ENCODE assay signal across 8 cellular contexts in genomic region chr9:113993838-113994540, GRCh38.
DNase-seq lines count a peak whose midpoint lies in the region; ATAC-seq and TF ChIP-seq lines count a peak whose summit lies in the region.

No MANE protein-coding gene starts in this region.

- no peaks in the 10 kb centered on the region for H3K27me3 ChIP-seq in suprapubic skin

- no peak for TF ChIP-seq POLR2A in suprapubic skin (IDR thresholded peaks at IDR 0.05)

- no peaks in the 10 kb centered on the region for H3K36me3 ChIP-seq in suprapubic skin

- H3K4me1 Mint-ChIP-seq in activated CD8-positive, alpha-beta T cell treated with anti-CD3 and anti-CD28 coated beads for 36 hours (ENCODE audit: low read depth) = peaks cover 8% of the 10 kb centered on the region
- H3K4me1 Mint-ChIP-seq in activated CD8-positive, alpha-beta T cell treated with anti-CD3 and anti-CD28 coated beads, Interleukin-2, amount 10 ng/mL, durations not matched to agents 7 days and 5 days (ENCODE audit: low read depth) = peaks cover 21% of the 10 kb centered on the region

- no peak overlapping the region for H3K4me3 ChIP-seq in suprapubic skin

- CTCF ChIA-PET in activated CD8-positive, alpha-beta T cell treated with anti-CD3 and anti-CD28 coated beads for 36 hours (lab: Charles Lee) = interaction anchor here (1.5 kb wide), 1 partner anchor 31 kb away, joined by 3 read pairs; no protein-coding TSS in a partner anchor
- CTCF ChIA-PET in activated CD8-positive, alpha-beta T cell treated with anti-CD3 and anti-CD28 coated beads, Interleukin-2, amount 10 ng/mL, durations not matched to agents 7 days and 5 days (lab: Charles Lee) = interaction anchor here (1.2 kb wide), 1 partner anchor 31 kb away, joined by 3 read pairs; no protein-coding TSS in a partner anchor

- intact Hi-C loops in activated CD8-positive, alpha-beta T cell treated with anti-CD3 and anti-CD28 coated beads for 36 hours (cut with micrococcal nuclease) = no loop called here

- H3K9me3 Mint-ChIP-seq in activated CD8-positive, alpha-beta T cell treated with anti-CD3 and anti-CD28 coated beads for 36 hours = no peaks in the 10 kb centered on the region
- H3K9me3 Mint-ChIP-seq in activated CD8-positive, alpha-beta T cell treated with anti-CD3 and anti-CD28 coated beads, Interleukin-2, amount 10 ng/mL, durations not matched to agents 7 days and 5 days (ENCODE audit: insufficient read depth) = no peaks in the 10 kb centered on the region

- no peak overlapping the region for H3K27ac Mint-ChIP-seq in activated CD8-positive, alpha-beta T cell treated with anti-CD3 and anti-CD28 coated beads for 36 hours
- no peak overlapping the region for H3K27ac Mint-ChIP-seq in activated CD8-positive, alpha-beta T cell treated with anti-CD3 and anti-CD28 coated beads, Interleukin-2, amount 10 ng/mL, durations not matched to agents 7 days and 5 days

- TF ChIP-seq EP300 in suprapubic skin (IDR thresholded peaks at IDR 0.05) = no peak

- H3K36me3 Mint-ChIP-seq in activated CD8-positive, alpha-beta T cell treated with anti-CD3 and anti-CD28 coated beads for 36 hours (ENCODE audit: low read depth) = no peaks in the 10 kb centered on the region
- no peaks in the 10 kb centered on the region for H3K36me3 Mint-ChIP-seq in activated CD8-positive, alpha-beta T cell treated with anti-CD3 and anti-CD28 coated beads, Interleukin-2, amount 10 ng/mL, durations not matched to agents 7 days and 5 days (ENCODE audit: low read depth)

- peaks cover 31% of the 10 kb centered on the region for H3K4me1 ChIP-seq in suprapubic skin

- peak; percentile 60 for ATAC-seq in activated CD8-positive, alpha-beta T cell treated with anti-CD3 and anti-CD28 coated beads for 36 hours
- ATAC-seq in activated CD8-positive, alpha-beta T cell treated with anti-CD3 and anti-CD28 coated beads, Interleukin-2, amount 10 ng/mL, durations not matched to agents 7 days and 5 days = no peak
- ATAC-seq in GM21619 (IDR thresholded peaks at IDR 0.05; ENCODE audit: unreplicated experiment) = no peak

- H3K27me3 Mint-ChIP-seq in activated CD8-positive, alpha-beta T cell treated with anti-CD3 and anti-CD28 coated beads for 36 hours = no peaks in the 10 kb centered on the region
- peaks cover 1% of the 10 kb centered on the region for H3K27me3 Mint-ChIP-seq in activated CD8-positive, alpha-beta T cell treated with anti-CD3 and anti-CD28 coated beads, Interleukin-2, amount 10 ng/mL, durations not matched to agents 7 days and 5 days (ENCODE audit: low read depth)

- peak; percentile 46 for DNase-seq in activated CD8-positive, alpha-beta T cell treated with anti-CD3 and anti-CD28 coated beads for 36 hours
- DNase-seq in activated CD8-positive, alpha-beta T cell treated with anti-CD3 and anti-CD28 coated beads, Interleukin-2, amount 10 ng/mL, durations not matched to agents 7 days and 5 days = no peak
- DNase-seq in anterior cingulate cortex (lab: John Stamatoyannopoulos, UW) (peak in 56 of 58 donors; percentile 25 to 87 (median 72)), iris pigment epithelial cell (ENCODE audit: low read depth) (peak; percentile 64), suprapubic skin (ENCODE audit: low spot score in 2 of 2) (peak; percentile 80 to 81), NCI-H2227 treated with DMSO at 0.1 percent for 48 hours (lab: John Stamatoyannopoulos, UW) (no peak)
- DNase-seq in stimulated activated naive CD4-positive, alpha-beta T cell treated with Interleukin-2 at 50 U/mL for 16 hours (lab: John Stamatoyannopoulos, UW) = no peak

- POLR2A ChIA-PET in activated CD8-positive, alpha-beta T cell treated with anti-CD3 and anti-CD28 coated beads for 36 hours (lab: Charles Lee) = no interaction called here
- POLR2A ChIA-PET in activated CD8-positive, alpha-beta T cell treated with anti-CD3 and anti-CD28 coated beads, Interleukin-2, amount 10 ng/mL, durations not matched to agents 7 days and 5 days (lab: Charles Lee) = no interaction called here

- H3K27ac ChIP-seq in suprapubic skin = no peak overlapping the region

- no peak overlapping the region for H3K4me3 Mint-ChIP-seq in activated CD8-positive, alpha-beta T cell treated with anti-CD3 and anti-CD28 coated beads for 36 hours
- no peak overlapping the region for H3K4me3 Mint-ChIP-seq in activated CD8-positive, alpha-beta T cell treated with anti-CD3 and anti-CD28 coated beads, Interleukin-2, amount 10 ng/mL, durations not matched to agents 7 days and 5 days

- no peak for TF ChIP-seq CTCF in activated CD8-positive, alpha-beta T cell treated with anti-CD3 and anti-CD28 coated beads for 36 hours (IDR thresholded peaks at IDR 0.05)
- TF ChIP-seq CTCF in suprapubic skin (IDR thresholded peaks at IDR 0.05) = no peak

- H3K9me3 ChIP-seq in suprapubic skin = no peaks in the 10 kb centered on the region

- WGBS in suprapubic skin = 29% methylated on average over 8 of the region's 14 CpGs

Comparison
In these comparisons a context has a peak if more than half of its experiments do, and no peak if none do; other contexts are left out.
1. DNase-seq: peak in activated CD8-positive, alpha-beta T cell treated with anti-CD3 and anti-CD28 coated beads for 36 hours (single experiment), anterior cingulate cortex (56 of 58), iris pigment epithelial cell (single experiment) and suprapubic skin (2 of 2); none in activated CD8-positive, alpha-beta T cell treated with anti-CD3 and anti-CD28 coated beads, Interleukin-2, amount 10 ng/mL, durations not matched to agents 7 days and 5 days (single experiment), stimulated activated naive CD4-positive, alpha-beta T cell treated with Interleukin-2 at 50 U/mL for 16 hours (single experiment) and NCI-H2227 treated with DMSO at 0.1 percent for 48 hours (single experiment).